ENCODE assay signal across 14 cellular contexts in the genomic region with DNA sequence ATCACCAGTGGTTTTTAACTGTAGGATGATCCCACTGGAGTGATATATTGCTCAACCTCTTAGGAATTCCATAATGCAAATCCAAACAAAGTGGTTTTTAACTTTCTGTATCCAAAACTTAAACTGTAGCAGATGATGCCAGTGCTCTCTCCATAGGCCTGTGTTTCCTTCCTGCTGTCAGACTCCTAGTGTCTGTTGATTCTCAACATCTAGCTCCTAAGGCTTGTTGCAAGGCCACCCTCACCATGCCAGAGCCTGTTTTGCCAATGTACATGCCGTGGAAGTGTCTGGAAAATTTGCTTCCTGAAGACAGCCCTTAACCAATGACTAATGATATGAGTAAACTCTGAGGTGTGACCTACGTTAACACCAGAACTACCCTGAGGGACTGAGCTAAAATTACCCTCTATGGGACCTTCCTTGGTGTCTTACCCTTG. TPM values are rescaled to one million over a fixed set of nuclear protein-coding genes. Genes with fewer than 3 reads are reported as not detected.
A peak's percentile ranks its signal among the peaks of the same experiment; 100 is the strongest.
DNase-seq lines count a peak whose midpoint lies in the region; ATAC-seq, FAIRE-seq and TF ChIP-seq lines count a peak whose summit lies in the region.
"Had no signal": no experiment of that assay in that cellular context is flagged by ENCODE, and none has a peak within 500 bp of the region (broad histone marks: within the 10 kb centered on the region; RNA-seq: fewer than 3 reads in every experiment).

No MANE protein-coding gene starts in this region.

- H3K36me3 ChIP-seq in mammary epithelial cell (ENCODE audit: insufficient read depth, low read length) = no peaks in the 10 kb centered on the region
- peaks cover 4 to 24% of the 10 kb centered on the region in 2 experiments; a peak in 4 of 5 replicates for H3K36me3 ChIP-seq in HepG2 (replicated peaks in 1 of 2; ENCODE audit: control insufficient read depth in 1 of 2, insufficient read depth in 2 of 2, low read length in 2 of 2)

- TF ChIP-seq RAD21 in HepG2 (CRISPR knock-in tag; IDR thresholded peaks at IDR 0.05) = no peak

- CTCF ChIA-PET in mammary epithelial cell (lab: Charles Lee; ENCODE audit: low non-redundant PET) = interaction anchor here (0.5 to 0.6 kb wide), 3 partner anchors 114 to 123 kb away, joined by 3 to 5 read pairs (median 5); no protein-coding TSS in a partner anchor
- CTCF ChIA-PET in HepG2 (lab: Yijun Ruan, JAX; ENCODE audit: low intra/inter-chr PET ratio, low total read pairs) = no interaction called here

- peak overlapping the region in 1 of 3 experiments; percentile 4 for H3K4me3 ChIP-seq in mammary epithelial cell (replicated peaks in 1 of 3; ENCODE audit: insufficient read depth in 1 of 3, low read depth in 2 of 3, low read length in 3 of 3)
- no peak overlapping the region for H3K4me3 ChIP-seq in HepG2 (replicated peaks in 1 of 3; ENCODE audit: insufficient read depth in 1 of 3, low read depth in 2 of 3, low read length in 3 of 3)
- H3K4me3 ChIP-seq: heart right ventricle had no signal

- BruUV-seq in mammary epithelial cell (replicated peaks; lab: Mats Ljungman, UMichigan) = no TSS peak
- BruUV-seq in HepG2 (replicated peaks; lab: Mats Ljungman, UMichigan) = no TSS peak

- H3K9ac ChIP-seq in mammary epithelial cell (ENCODE audit: insufficient read depth, low read length) (peak overlapping the region; percentile 35), HepG2 (ENCODE audit: insufficient read depth, low read depth, low read length) (no peak overlapping the region)

- peak overlapping the region; percentile 61 for H3K4me2 ChIP-seq in mammary epithelial cell (ENCODE audit: insufficient read depth, low read depth, low read length)
- H3K4me2 ChIP-seq in HepG2 (ENCODE audit: low read depth, low read length) = no peak overlapping the region

- DNase-seq in AG09319 (ENCODE audit: extremely low read depth, low read depth) (peak; percentile 59), HS-5 (ENCODE audit: low read depth) (peak; percentile 71), mammary epithelial cell (peak; percentile 92), HepG2 (ENCODE audit: low spot score) (no peak), activated gamma-delta T cell (lab: John Stamatoyannopoulos, UW) (no peak), NAMALWA (ENCODE audit: low spot score) (no peak), T-helper 9 cell (no peak)
- DNase-seq: activated effector memory CD4-positive, alpha-beta T cell treated with anti-CD3 and anti-CD28 coated beads, Interleukin-2, amount 50 U/mL, for 16 hours; DMS79 treated with DMSO at 0.1 percent for 48 hours; heart right ventricle; NCI-H2029 treated with DMSO at 0.1 percent for 48 hours; stimulated activated naive B cell treated with anti-CD40 and anti-IgM and Interleukin-4, amounts not matched to agents 10 μg/mL and 1 μg/mL and 100 μg/mL, for 72 hours; T-helper 2 cell had no signal

- no peak for TF ChIP-seq POLR2A in HepG2 (IDR thresholded peaks at IDR 0.05; ENCODE audit: insufficient read depth in 1 of 2, low read depth in 2 of 2, low read length in 2 of 2)

- H3K4me1 ChIP-seq in mammary epithelial cell (ENCODE audit: insufficient read depth, low read length) = peaks cover 16% of the 10 kb centered on the region
- H3K4me1 ChIP-seq in HepG2 (ENCODE audit: insufficient read depth, low read length) = peaks cover 42% of the 10 kb centered on the region

- H3K9me3 ChIP-seq in mammary epithelial cell (replicated peaks; ENCODE audit: insufficient read depth, low read length) = no peaks in the 10 kb centered on the region
- no peaks in the 10 kb centered on the region for H3K9me3 ChIP-seq in HepG2 (ENCODE audit: low read length)

- H3K79me2 ChIP-seq in mammary epithelial cell (ENCODE audit: insufficient read depth, low read length) (peaks cover 47% of the 10 kb centered on the region), HepG2 (ENCODE audit: insufficient read depth, low read length) (peaks cover 81% of the 10 kb centered on the region)

- no peaks in the 10 kb centered on the region for H3K27me3 ChIP-seq in mammary epithelial cell (ENCODE audit: insufficient read depth, low read length)
- H3K27me3 ChIP-seq in HepG2 (ENCODE audit: control insufficient read depth in 1 of 2, insufficient read depth in 2 of 2, low read length in 2 of 2) = no peaks in the 10 kb centered on the region
- H3K27me3 ChIP-seq: heart right ventricle had no signal

- in situ Hi-C loops in mammary epithelial cell (cut with MboI; ENCODE audit: low sequenced_read_pairs in 2 of 2) (no loop called here), HepG2 (cut with HindIII; ENCODE audit: extremely low pct_ligation_motif_present, low pct_unique_long_range_greater_than_20kb) (loop anchor here (10.0 kb wide), 1 partner anchor 117 kb away; no protein-coding TSS in a partner anchor)

- TF ChIP-seq CTCF in AG09319 (IDR thresholded peaks at IDR 0.05; ENCODE audit: low read depth, low read length) = no peak
- TF ChIP-seq CTCF in mammary epithelial cell (conservative IDR thresholded peaks at IDR 0.05 in 1 of 2, IDR thresholded peaks at IDR 0.05 in 1 of 2; ENCODE audit: extremely low read depth in 1 of 2, insufficient read depth in 1 of 2, low read depth in 1 of 2, low read length in 2 of 2) = no peak
- TF ChIP-seq CTCF in HepG2 (CRISPR knock-in tag; IDR thresholded peaks at IDR 0.05) = no peak

- ATAC-seq in HepG2 = no peak
- no peak for ATAC-seq in HG02678 (IDR thresholded peaks at IDR 0.05; ENCODE audit: unreplicated experiment)

- WGBS in mammary epithelial cell (ENCODE audit: low coverage, missing lambda C conversion rate) = 0% methylated on average over 2 of the region's 2 CpGs
- WGBS in HepG2 (ENCODE audit: low lambda C conversion rate) = 96% methylated on average over 2 of the region's 2 CpGs

- H3K27ac ChIP-seq in mammary epithelial cell (ENCODE audit: insufficient read depth, low read depth, low read length) (peak overlapping the region; percentile 67), HepG2 (ENCODE audit: extremely low read length, insufficient read depth, low read length) (no peak overlapping the region)

- no peaks in the 10 kb centered on the region for H4K20me1 ChIP-seq in mammary epithelial cell (ENCODE audit: insufficient read depth, low read length)
- H4K20me1 ChIP-seq in HepG2 (ENCODE audit: insufficient read depth, low read length) = peaks cover 10% of the 10 kb centered on the region; the same call in 1 of the 2 replicates

- TF ChIP-seq EP300 in HepG2 (IDR thresholded peaks at IDR 0.05; ENCODE audit: low read depth in 2 of 2, low read length in 2 of 2) (no peak), HepG2 (CRISPR knock-in tag; IDR thresholded peaks at IDR 0.05; ENCODE audit: borderline replicate concordance) (no peak)

- H2AFZ ChIP-seq in mammary epithelial cell (ENCODE audit: low read depth, low read length) (peak overlapping the region; percentile 7), HepG2 (ENCODE audit: low read length) (no peak overlapping the region)

- intact Hi-C loops in mammary epithelial cell (cut with micrococcal nuclease) (loop anchor here (2.0 kb wide), 1 partner anchor 39 kb away; the partner anchor contains the start of gene C1GALT1), HepG2 (cut with micrococcal nuclease; ENCODE audit: unreplicated experiment) (no loop called here)

- POLR2A ChIA-PET in HepG2 (lab: Yijun Ruan, JAX) = no interaction called here

- FAIRE-seq in HepG2 (lab: Jason Lieb, UNC) = no peak

- dilution Hi-C loops in mammary epithelial cell (cut with HindIII; ENCODE audit: low sequenced_read_pairs) = no loop called here

TF ChIP-seq in HepG2, 621 proteins besides CTCF, POLR2A, EP300 and RAD21 (continues in another document):
- TF ChIP-seq RCOR2 (CRISPR knock-in tag; IDR thresholded peaks at IDR 0.05) (no peak), CEBPG (CRISPR knock-in tag; IDR thresholded peaks at IDR 0.05) (peak; percentile 32; the same call in 1 of the 2 replicates), CEBPB (IDR thresholded peaks at IDR 0.05; ENCODE audit: borderline replicate concordance, low read depth, low read length) (peak; percentile 23; the same call in 1 of the 2 replicates)

RNA-seq across cellular contexts. Expression of gene C1GALT1, which starts 39.3 kb away (rescaled TPM):
- total RNA-seq in mammary epithelial cell (10 to 100 TPM; 51.2 to 57.7 TPM), HepG2 (2016; rRNA removed; fragmentation: Illumina TruSeq; extraction: Trizol) (65.9 and 68.2 TPM in 2 replicates)
- polyA plus RNA-seq in mammary epithelial cell (27.5 TPM), HepG2 (2011; rRNA removed) (38.4 and 57.1 TPM in 2 replicates)
- polyA minus RNA-seq in mammary epithelial cell = 25.5 TPM
- 19.8 and 25.6 TPM in 2 replicates for total RNA-seq in HepG2 (2016; cell fraction: cytosol; rRNA removed; fragmentation: Illumina TruSeq; extraction: Trizol; ENCODE audit: low read depth)
- total RNA-seq in HepG2 (2016; cell fraction: insoluble cytoplasmic fraction; rRNA removed; fragmentation: Illumina TruSeq; extraction: Trizol) = 62.9 and 64.3 TPM in 2 replicates
- 52.3 and 53.0 TPM in 2 replicates for total RNA-seq in HepG2 (2016; cell fraction: membrane; rRNA removed; fragmentation: Illumina TruSeq; extraction: Trizol)
- 69.0 and 75.5 TPM in 2 replicates for total RNA-seq in HepG2 (2016; cell fraction: nucleus; rRNA removed; fragmentation: Illumina TruSeq; extraction: Trizol)
- 20.6 and 24.8 TPM in 2 replicates for polyA plus RNA-seq in HepG2 (2011; cell fraction: cytosol; rRNA removed)
- polyA plus RNA-seq in HepG2 (2011; cell fraction: nucleus; rRNA removed) = 23.4 and 24.2 TPM in 2 replicates
- 55.8 and 60.8 TPM in 2 replicates for polyA plus RNA-seq in HepG2 (2012)
- polyA plus RNA-seq in HepG2 (2016; cell fraction: cytosol; fragmentation: Illumina TruSeq; extraction: Trizol; ENCODE audit: low read depth) = 8.4 and 10.0 TPM in 2 replicates
- 47.9 and 50.9 TPM in 2 replicates for polyA plus RNA-seq in HepG2 (2016; cell fraction: insoluble cytoplasmic fraction; fragmentation: Illumina TruSeq; extraction: Trizol; ENCODE audit: low read depth)
- polyA plus RNA-seq in HepG2 (2016; cell fraction: membrane; fragmentation: Illumina TruSeq; extraction: Trizol; ENCODE audit: low read depth) = 20.8 and 22.4 TPM in 2 replicates
- polyA plus RNA-seq in HepG2 (2016; cell fraction: nucleus; fragmentation: Illumina TruSeq; extraction: Trizol; ENCODE audit: insufficient read depth, low read depth) = 84.6 and 86.9 TPM in 2 replicates
- polyA minus RNA-seq in HepG2 (2011; rRNA and poly(A)+ RNA removed; ENCODE audit: low replicate concordance) = 3.2 and 24.2 TPM in 2 replicates
- 58.8 and 63.4 TPM in 2 replicates for polyA minus RNA-seq in HepG2 (2011; cell fraction: cytosol; rRNA and poly(A)+ RNA removed)
- polyA minus RNA-seq in HepG2 (2011; cell fraction: nucleus; rRNA and poly(A)+ RNA removed) = 176 and 229 TPM in 2 replicates

Comparison
In these comparisons a context has a peak if more than half of its experiments do, and no peak if none do; other contexts are left out.
1. DNase-seq: peak in AG09319 (single experiment), HS-5 (single experiment) and mammary epithelial cell (single experiment); none in HepG2 (single experiment), activated gamma-delta T cell (single experiment), NAMALWA (single experiment) and T-helper 9 cell (single experiment).